17 cellular contexts compared by ENCODE assay signal in genomic region chr15:68311464-68311835, GRCh38. TPM values are rescaled to one million over a fixed set of nuclear protein-coding genes. Genes with fewer than 3 reads are reported as not detected.
DNase-seq lines count a peak whose midpoint lies in the region; ATAC-seq and TF ChIP-seq lines count a peak whose summit lies in the region.
"Had no signal": no experiment of that assay in that cellular context is flagged by ENCODE, and none has a peak within 500 bp of the region (broad histone marks: within the 10 kb centered on the region; RNA-seq: fewer than 3 reads in every experiment).

No MANE protein-coding gene starts in this region.

- no peak overlapping the region for H2AK5ac ChIP-seq in IMR-90 (ENCODE audit: low read depth, low read length)

- no peak overlapping the region for H2BK15ac ChIP-seq in IMR-90 (ENCODE audit: low read depth, low read length)

- H4K8ac ChIP-seq in IMR-90 (ENCODE audit: low read depth in 2 of 2, low read length in 2 of 2): no peak overlapping the region

- intact Hi-C loops in IMR-90 (cut with micrococcal nuclease) (no loop called here), OCI-LY7 (cut with micrococcal nuclease; ENCODE audit: unreplicated experiment) (no loop called here)
- intact Hi-C loops in dendritic cell treated with granulocyte-macrophage colony-stimulating factor and Interleukin-4, amounts not matched to agents 40 ng/mL and 50 ng/mL, for 4 days (cut with micrococcal nuclease): no loop called here

- H2BK120ac ChIP-seq in IMR-90 (ENCODE audit: low read depth, low read length): no peak overlapping the region

- TF ChIP-seq RAD21 in IMR-90 (IDR thresholded peaks at IDR 0.05; ENCODE audit: low read length): no peak

- in situ Hi-C loops in IMR-90 (cut with MboI; ENCODE audit: low sequenced_read_pairs): no loop called here

- dilution Hi-C loops in IMR-90 (cut with HindIII; ENCODE audit: low sequenced_read_pairs, unreplicated experiment): no loop called here

- H3K9me3 ChIP-seq in IMR-90 (ENCODE audit: control insufficient read depth, insufficient read depth, low read length) (peaks cover 2% of the 10 kb centered on the region; the same call in 1 of the 2 replicates), suprapubic skin (no peaks in the 10 kb centered on the region), OCI-LY7 (ENCODE audit: low read length) (no peaks in the 10 kb centered on the region)
- H3K9me3 ChIP-seq: MG63 had no signal

- H3K4me1 ChIP-seq in IMR-90 (ENCODE audit: control insufficient read depth, insufficient read depth, low read length) (peaks cover 14% of the 10 kb centered on the region), suprapubic skin (peaks cover 10% of the 10 kb centered on the region), OCI-LY7 (ENCODE audit: insufficient read depth, low read length, poor library complexity, severe bottlenecking) (peaks cover 2% of the 10 kb centered on the region)

- peaks cover 4% of the 10 kb centered on the region for H3K27me3 Mint-ChIP-seq in dendritic cell treated with granulocyte-macrophage colony-stimulating factor and Interleukin-4, amounts not matched to agents 40 ng/mL and 50 ng/mL, for 4 days

- no peaks in the 10 kb centered on the region for H3K79me2 ChIP-seq in OCI-LY7 (ENCODE audit: insufficient read depth, low read depth, low read length)

- H3K36me3 ChIP-seq in H7 (replicated peaks; ENCODE audit: control insufficient read depth, insufficient read depth, low read length) (no peaks in the 10 kb centered on the region), IMR-90 (ENCODE audit: control insufficient read depth, insufficient read depth, low read length) (peaks cover 4% of the 10 kb centered on the region; the same call in 1 of the 2 replicates), suprapubic skin (no peaks in the 10 kb centered on the region), OCI-LY7 (ENCODE audit: insufficient read depth, low read length) (no peaks in the 10 kb centered on the region)

- no peak overlapping the region for H4K5ac ChIP-seq in IMR-90 (ENCODE audit: low read depth, low read length)

- no peak overlapping the region for H3K14ac ChIP-seq in IMR-90 (replicated peaks; ENCODE audit: low read depth, low read length)

- H3K79me1 ChIP-seq in IMR-90 (ENCODE audit: low read depth in 1 of 2, low read length in 2 of 2): no peaks in the 10 kb centered on the region

- peak overlapping the region; percentile 62 for H3K27ac Mint-ChIP-seq in dendritic cell treated with granulocyte-macrophage colony-stimulating factor and Interleukin-4, amounts not matched to agents 40 ng/mL and 50 ng/mL, for 4 days
- H3K27ac Mint-ChIP-seq: CD14-positive monocyte, HFFc6 had no signal

- peak overlapping the region; percentile 5; the same call in 1 of the 2 replicates for H4K91ac ChIP-seq in IMR-90 (ENCODE audit: insufficient read depth, low read depth, low read length)

- H3K27ac ChIP-seq in IMR-90 (ENCODE audit: insufficient read depth, low read length) (no peak overlapping the region), suprapubic skin (no peak overlapping the region), OCI-LY7 (ENCODE audit: low read depth, low read length, poor library complexity, severe bottlenecking) (no peak overlapping the region)

- no peaks in the 10 kb centered on the region for H3K9me3 Mint-ChIP-seq in dendritic cell treated with granulocyte-macrophage colony-stimulating factor and Interleukin-4, amounts not matched to agents 40 ng/mL and 50 ng/mL, for 4 days
- H3K9me3 Mint-ChIP-seq: CD14-positive monocyte, HFFc6 had no signal

- H3K4me3 ChIP-seq in H7 (ENCODE audit: insufficient read depth, low read depth, low read length): no peak overlapping the region
- H3K4me3 ChIP-seq in IMR-90 (ENCODE audit: insufficient read depth, low read depth, low read length): no peak overlapping the region
- H3K4me3 ChIP-seq in suprapubic skin: no peak overlapping the region
- no peak overlapping the region for H3K4me3 ChIP-seq in OCI-LY7 (ENCODE audit: low read depth, low read length, poor library complexity, severe bottlenecking)
- H3K4me3 ChIP-seq: MG63 had no signal

- H2BK20ac ChIP-seq in IMR-90 (ENCODE audit: low read depth, low read length): no peak overlapping the region

- H3K23ac ChIP-seq in IMR-90 (ENCODE audit: low read depth, low read length): no peak overlapping the region

- WGBS in IMR-90 (ENCODE audit: extremely low coverage in 2 of 2, insufficient read length in 1 of 2), 2 experiments: no CpG with 5 or more reads among the region's 3 CpGs
- WGBS in suprapubic skin: 98% methylated on average over 3 of the region's 3 CpGs

- POLR2A ChIA-PET in IMR-90 (lab: Charles Lee; ENCODE audit: unreplicated experiment) (no interaction called here), OCI-LY7 (lab: Charles Lee) (no interaction called here)

- CTCF ChIA-PET in IMR-90 (lab: Yijun Ruan, JAX): no interaction called here
- CTCF ChIA-PET in OCI-LY7 (lab: Charles Lee; ENCODE audit: unreplicated experiment): interaction anchor here (0.6 kb wide), 1 partner anchor 357 kb away, joined by 4 read pairs; no protein-coding TSS in a partner anchor

- no peak overlapping the region for H2AK9ac ChIP-seq in IMR-90 (replicated peaks; ENCODE audit: low read depth, low read length, poor library complexity)

- no peak for ATAC-seq in IMR-90 (ENCODE audit: low read depth)
- no peak for ATAC-seq in GM21825 (IDR thresholded peaks at IDR 0.05; ENCODE audit: unreplicated experiment)

- H3K9ac ChIP-seq in IMR-90 (ENCODE audit: low read depth, low read length): no peak overlapping the region

- TF ChIP-seq POLR2A in IMR-90 (IDR thresholded peaks at IDR 0.05; ENCODE audit: low read depth, low read length) (no peak), suprapubic skin (IDR thresholded peaks at IDR 0.05) (no peak)

- DNase-seq in H7: peak; percentile 16
- DNase-seq in IMR-90: no peak
- peak; percentile 35 to 54 for DNase-seq in suprapubic skin (ENCODE audit: low spot score in 2 of 2)
- DNase-seq in OCI-M1 (lab: John Stamatoyannopoulos, UW): no peak
- DNase-seq in OCI-LY7 (ENCODE audit: low spot score): no peak
- DNase-seq: ACHN, AML-193, DMS153, HFFc6, Karpas-422, MG63, NCI-H1092 treated with DMSO at 0.1 percent for 48 hours, NCI-H524, Right ventricle myocardium superior had no signal

- H3K4me1 Mint-ChIP-seq in dendritic cell treated with granulocyte-macrophage colony-stimulating factor and Interleukin-4, amounts not matched to agents 40 ng/mL and 50 ng/mL, for 4 days (ENCODE audit: low read depth): peaks cover 82% of the 10 kb centered on the region

- no TSS peak for BruUV-seq in IMR-90 (replicated peaks; lab: Mats Ljungman, UMichigan)
- no TSS peak for BruUV-seq in OCI-LY7 (replicated peaks; lab: Mats Ljungman, UMichigan)

- H2AFZ ChIP-seq in IMR-90 (replicated peaks; ENCODE audit: low read length, poor library complexity): no peak overlapping the region
- H2AFZ ChIP-seq in OCI-LY7 (ENCODE audit: low read length): no peak overlapping the region

- peaks cover 28% of the 10 kb centered on the region for H3K36me3 Mint-ChIP-seq in dendritic cell treated with granulocyte-macrophage colony-stimulating factor and Interleukin-4, amounts not matched to agents 40 ng/mL and 50 ng/mL, for 4 days (ENCODE audit: low read depth)
- H3K36me3 Mint-ChIP-seq: CD14-positive monocyte had no signal

- no peak overlapping the region for H2BK5ac ChIP-seq in IMR-90 (ENCODE audit: low read depth, low read length, poor library complexity, severe bottlenecking)

- no peak overlapping the region for H3K56ac ChIP-seq in IMR-90 (ENCODE audit: extremely low read depth, insufficient read depth, low read length)

- no peak overlapping the region for H3K18ac ChIP-seq in IMR-90 (ENCODE audit: low read depth, low read length)

- no peaks in the 10 kb centered on the region for H3K9me2 ChIP-seq in OCI-LY7 (ENCODE audit: insufficient read depth, low read length)

- H3K4me2 ChIP-seq in IMR-90 (ENCODE audit: low read depth, low read length) (no peak overlapping the region), OCI-LY7 (ENCODE audit: low read length) (no peak overlapping the region)

- 0 out of 2 replicates have a peak, but pooled peaks cover 3% of the 10 kb centered on the region for H3K9me1 ChIP-seq in IMR-90 (ENCODE audit: insufficient read depth, low read length)

- H4K20me1 ChIP-seq in IMR-90 (ENCODE audit: insufficient read depth, low read length) (no peaks in the 10 kb centered on the region), OCI-LY7 (ENCODE audit: insufficient read depth, low read length) (no peaks in the 10 kb centered on the region)

- no peak overlapping the region for H3K4ac ChIP-seq in IMR-90 (ENCODE audit: low read depth, low read length)

- H3K4me3 Mint-ChIP-seq in dendritic cell treated with granulocyte-macrophage colony-stimulating factor and Interleukin-4, amounts not matched to agents 40 ng/mL and 50 ng/mL, for 4 days: peak overlapping the region; percentile 27
- H3K4me3 Mint-ChIP-seq: CD14-positive monocyte, HFFc6 had no signal

- H3K27me3 ChIP-seq in H7 (ENCODE audit: control insufficient read depth, insufficient read depth, low read length) (no peaks in the 10 kb centered on the region), IMR-90 (ENCODE audit: control insufficient read depth, insufficient read depth, low read length) (no peaks in the 10 kb centered on the region), suprapubic skin (no peaks in the 10 kb centered on the region)
- H3K27me3 ChIP-seq: MG63 had no signal

- TF ChIP-seq CTCF in IMR-90 (conservative IDR thresholded peaks at IDR 0.05; ENCODE audit: low read depth, low read length) (no peak), suprapubic skin (IDR thresholded peaks at IDR 0.05) (no peak), OCI-LY7 (conservative IDR thresholded peaks at IDR 0.05; ENCODE audit: low read length) (no peak)

- no peak for TF ChIP-seq EP300 in suprapubic skin (IDR thresholded peaks at IDR 0.05)

TF ChIP-seq in IMR-90, 13 proteins besides CTCF, POLR2A, EP300 and RAD21 (continues in another document):
- no peak for TF ChIP-seq MXI1 (IDR thresholded peaks at IDR 0.05; ENCODE audit: borderline replicate concordance, low read depth, low read length)
- no peak for TF ChIP-seq ELK1 (IDR thresholded peaks at IDR 0.05; ENCODE audit: borderline replicate concordance, low read depth, low read length)

RNA-seq across cellular contexts. Expression of gene FEM1B, which starts 33.9 kb away (rescaled TPM):
- total RNA-seq in H7 (2014; rRNA removed; shearing (Covaris generic)): 78.4 and 91.7 TPM in 2 replicates
- total RNA-seq in IMR-90 (2012; rRNA removed) (47.2 and 51.4 TPM in 2 replicates), suprapubic skin (10 to 100 TPM; 56.3 to 89.6 (median 63.8) TPM), OCI-LY7 (2022) (37.3 and 50.8 TPM in 2 replicates)
- polyA plus RNA-seq in IMR-90 (2012; rRNA removed): 16.2 and 16.9 TPM in 2 replicates
- polyA plus RNA-seq in IMR-90 (2012; cell fraction: cytosol; rRNA removed): 3.0 and 4.1 TPM in 2 replicates
- 3.5 and 17.2 TPM in 2 replicates for polyA plus RNA-seq in IMR-90 (2012; cell fraction: nucleus; rRNA removed; ENCODE audit: low replicate concordance)
- total RNA-seq in OCI-LY7 (2014; rRNA removed; shearing (Covaris generic)): 35.5 and 37.1 TPM in 2 replicates

Comparison
In these comparisons a context has a peak if more than half of its experiments do, and no peak if none do; other contexts are left out.
1. DNase-seq: peak in H7 (single experiment) and suprapubic skin (2 of 2); none in IMR-90 (single experiment), OCI-M1 (single experiment) and OCI-LY7 (single experiment).